In the genomic region with DNA sequence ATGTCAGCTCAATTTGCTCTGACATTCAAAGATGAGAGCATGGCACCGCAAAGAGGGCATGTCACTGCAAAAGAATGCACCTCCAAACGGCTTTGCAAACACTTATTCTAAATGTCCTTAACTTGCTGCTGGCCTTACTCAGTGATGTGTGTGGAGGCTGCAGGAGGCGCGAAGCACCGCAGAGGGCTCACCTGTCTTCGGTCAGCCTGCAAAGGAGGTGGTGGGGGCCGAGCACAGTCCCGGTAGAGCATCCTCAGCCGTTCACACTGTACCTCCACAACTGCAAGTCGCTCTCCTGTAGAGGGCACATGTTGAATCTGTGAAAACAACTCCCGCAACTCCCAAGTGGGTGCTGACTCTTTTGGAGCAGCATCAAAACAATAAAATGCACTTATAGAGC, we compare ENCODE assay signal across 28 cellular contexts.
DNase-seq lines count a peak whose midpoint lies in the region; ATAC-seq, FAIRE-seq and TF ChIP-seq lines count a peak whose summit lies in the region.
"Had no signal": no experiment of that assay in that cellular context is flagged by ENCODE, and none has a peak within 500 bp of the region (broad histone marks: within the 10 kb centered on the region; RNA-seq: fewer than 3 reads in every experiment).

No MANE protein-coding gene starts in this region.

- peaks cover 44% of the 10 kb centered on the region for H3K36me3 Mint-ChIP-seq in activated T-helper 17 cell treated with anti-CD3 and anti-CD28 coated beads, Interleukin-2, amount 50 U/mL, for 72 hours (ENCODE audit: low read depth)

- no peak for TF ChIP-seq CTCF in A549 (IDR thresholded peaks at IDR 0.05)

- H2AFZ ChIP-seq in GM23248 = no peak overlapping the region
- H2AFZ ChIP-seq: hepatocyte had no signal

- no peak for TF ChIP-seq EP300 in A549 (IDR thresholded peaks at IDR 0.05)

- H3K9me2 ChIP-seq in GM23248 (ENCODE audit: insufficient read depth) = no peaks in the 10 kb centered on the region

- H3K4me3 Mint-ChIP-seq in activated T-helper 17 cell treated with anti-CD3 and anti-CD28 coated beads, Interleukin-2, amount 50 U/mL, for 72 hours = no peak overlapping the region
- H3K4me3 Mint-ChIP-seq: natural killer cell treated with Interleukin-12 subunit alpha and Interleukin-12 subunit beta and Interleukin-15 and Interleukin-18, amount 100 ng/mL, for 72 hours; T-helper 17 cell had no signal

- WGBS in A549 (ENCODE audit: missing lambda C conversion rate) = 83% methylated on average over 11 of the region's 11 CpGs
- WGBS in GM23248 (ENCODE audit: low coverage in 1 of 2, low lambda C conversion rate in 2 of 2, missing lambda C conversion rate in 2 of 2), 2 experiments = 75 to 80% methylated on average over 11 of the region's 11 CpGs

- no peak for FAIRE-seq in A549 (lab: Jason Lieb, UNC)
- FAIRE-seq: frontal cortex, HTR-8/SVneo, K562 had no signal

- H3K27ac ChIP-seq in A549 = no peak overlapping the region
- H3K27ac ChIP-seq in GM23248 = no peak overlapping the region
- H3K27ac ChIP-seq: BLaER1, colonic mucosa, hepatocyte, left ventricle myocardium inferior, testis had no signal

- H3K9me3 ChIP-seq in A549 = no peaks in the 10 kb centered on the region
- no peaks in the 10 kb centered on the region for H3K9me3 ChIP-seq in GM23248 (ENCODE audit: low read depth)
- no peaks in the 10 kb centered on the region for H3K9me3 ChIP-seq in MG63
- H3K9me3 ChIP-seq: BLaER1, colonic mucosa, left ventricle myocardium inferior, testis had no signal

- H3K27me3 ChIP-seq in GM23248 (replicated peaks; ENCODE audit: insufficient read depth) = no peaks in the 10 kb centered on the region
- no peaks in the 10 kb centered on the region for H3K27me3 ChIP-seq in MG63
- H3K27me3 ChIP-seq: BLaER1, colonic mucosa, hepatocyte, testis had no signal

- H3K27me3 Mint-ChIP-seq in activated T-helper 17 cell treated with anti-CD3 and anti-CD28 coated beads, Interleukin-2, amount 50 U/mL, for 72 hours = no peaks in the 10 kb centered on the region
- H3K27me3 Mint-ChIP-seq: natural killer cell treated with Interleukin-12 subunit alpha and Interleukin-12 subunit beta and Interleukin-15 and Interleukin-18, amount 100 ng/mL, for 72 hours; T-helper 17 cell had no signal

- H3K27ac Mint-ChIP-seq in activated T-helper 17 cell treated with anti-CD3 and anti-CD28 coated beads, Interleukin-2, amount 50 U/mL, for 72 hours = peak overlapping the region; percentile 27
- H3K27ac Mint-ChIP-seq: natural killer cell treated with Interleukin-12 subunit alpha and Interleukin-12 subunit beta and Interleukin-15 and Interleukin-18, amount 100 ng/mL, for 72 hours; T-helper 17 cell had no signal

- CTCF ChIA-PET in A549 (lab: Yijun Ruan, JAX) = interaction anchor here (0.6 to 1.3 kb wide), 2 partner anchors 15 to 469 kb away, joined by 3 read pairs; no protein-coding TSS in a partner anchor

- H3K4me3 ChIP-seq in A549 = no peak overlapping the region
- H3K4me3 ChIP-seq in GM23248 = no peak overlapping the region
- H3K4me3 ChIP-seq in MG63 = no peak overlapping the region
- H3K4me3 ChIP-seq: BLaER1, colonic mucosa, hepatocyte, K562, left ventricle myocardium inferior, testis had no signal

- no peaks in the 10 kb centered on the region for H3K79me2 ChIP-seq in GM23248 (ENCODE audit: insufficient read depth)
- H3K79me2 ChIP-seq: hepatocyte had no signal

- H3K4me2 ChIP-seq in A549 = no peak overlapping the region
- no peak overlapping the region for H3K4me2 ChIP-seq in GM23248 (ENCODE audit: unreplicated experiment)
- H3K4me2 ChIP-seq: BLaER1, hepatocyte had no signal

- H4K20me1 ChIP-seq in GM23248 (ENCODE audit: insufficient read depth) = no peaks in the 10 kb centered on the region
- H4K20me1 ChIP-seq: BLaER1 had no signal

- TF ChIP-seq POLR2A in A549 (IDR thresholded peaks at IDR 0.05; ENCODE audit: low read length) = no peak

- H3K4me1 ChIP-seq in A549 = no peaks in the 10 kb centered on the region
- H3K4me1 ChIP-seq in GM23248 (ENCODE audit: insufficient read depth) = peaks cover 12% of the 10 kb centered on the region
- H3K4me1 ChIP-seq: BLaER1, colonic mucosa, left ventricle myocardium inferior, testis had no signal

- no peak overlapping the region for H3K9ac ChIP-seq in GM23248
- H3K9ac ChIP-seq: BLaER1 had no signal

- POLR2A ChIA-PET in A549 (lab: Yijun Ruan, JAX) = no interaction called here

- peak; percentile 44 to 54; a peak in 2 of 6 replicates for ATAC-seq in A549
- no peak for ATAC-seq in activated T-helper 17 cell treated with anti-CD3 and anti-CD28 coated beads, Interleukin-2, amount 50 U/mL, for 72 hours (replicated peaks)
- ATAC-seq in HG02884 (IDR thresholded peaks at IDR 0.05; ENCODE audit: unreplicated experiment) = no peak
- ATAC-seq: esophagus mucosa; K562; natural killer cell treated with Interleukin-12 subunit alpha and Interleukin-12 subunit beta and Interleukin-15 and Interleukin-18, amount 100 ng/mL, for 72 hours; stimulated activated naive CD8-positive, alpha-beta T cell treated with anti-CD3 and anti-CD28 coated beads, Interleukin-15, Interleukin-2, amounts not matched to agents 100 U/mL and 50 U/mL, for 24 hours; T-helper 17 cell had no signal

- in situ Hi-C loops in GM23248 (cut with MboI) = loop anchor here (10.0 kb wide), 1 partner anchor 166 kb away; the partner anchor contains the start of gene HECTD4

- DNase-seq in A549 (ENCODE audit: low read depth in 1 of 2, low spot score in 1 of 2) = no peak
- DNase-seq in GM23248 = peak; percentile 30
- DNase-seq in islet precursor cell = peak; percentile 47
- DNase-seq in MG63 = no peak
- DNase-seq in GDM1 (lab: John Stamatoyannopoulos, UW) = no peak
- DNase-seq in SKM-1 treated with dmso at 0.1 percent for 144 hours (lab: John Stamatoyannopoulos, UW; ENCODE audit: unreplicated experiment) = no peak
- DNase-seq: activated CD4-positive, alpha-beta T cell treated with anti-CD3 and anti-CD28 coated beads for 4 hours; activated CD8-positive, alpha-beta memory T cell treated with anti-CD3 and anti-CD28 coated beads for 24 hours; activated gamma-delta T cell treated with Interleukin-2 at 50 U/mL for 16 hours; colonic mucosa; left ventricle myocardium inferior; midbrain; NCI-H1105 treated with DMSO at 0.1 percent for 48 hours; NCI-H2029 treated with DMSO at 0.1 percent for 48 hours; NCI-H774; RPMI8226; stimulated activated naive CD8-positive, alpha-beta T cell treated with anti-CD3 and anti-CD28 coated beads, Interleukin-15, Interleukin-2, amounts not matched to agents 100 U/mL and 50 U/mL, for 24 hours; T-helper 17 cell; testis had no signal

- no peak for TF ChIP-seq RAD21 in A549 (conservative IDR thresholded peaks at IDR 0.05 in 1 of 2, IDR thresholded peaks at IDR 0.05 in 1 of 2)

- H3K36me3 ChIP-seq in GM23248 (ENCODE audit: low read depth) (0 out of 2 replicates have a peak, but pooled peaks cover 5% of the 10 kb centered on the region), MG63 (peaks cover 4% of the 10 kb centered on the region)

- no peaks in the 10 kb centered on the region for H3K4me1 Mint-ChIP-seq in activated T-helper 17 cell treated with anti-CD3 and anti-CD28 coated beads, Interleukin-2, amount 50 U/mL, for 72 hours

- no peaks in the 10 kb centered on the region for H3K9me3 Mint-ChIP-seq in activated T-helper 17 cell treated with anti-CD3 and anti-CD28 coated beads, Interleukin-2, amount 50 U/mL, for 72 hours
- H3K9me3 Mint-ChIP-seq: natural killer cell treated with Interleukin-12 subunit alpha and Interleukin-12 subunit beta and Interleukin-15 and Interleukin-18, amount 100 ng/mL, for 72 hours had no signal

- H3F3A ChIP-seq in GM23248 (ENCODE audit: insufficient read depth) = 0 out of 2 replicates have a peak, but pooled peaks cover 6% of the 10 kb centered on the region

TF ChIP-seq in A549, 52 proteins besides CTCF, POLR2A, EP300 and RAD21:
- no peak for TF ChIP-seq HMGXB4 (CRISPR knock-in tag; IDR thresholded peaks at IDR 0.05; ENCODE audit: borderline replicate concordance)
- no peak for TF ChIP-seq BHLHE40 (IDR thresholded peaks at IDR 0.05; ENCODE audit: low read depth, low read length)
- TF ChIP-seq ZC3H11A (IDR thresholded peaks at IDR 0.05) = no peak
- TF ChIP-seq CHD2 (IDR thresholded peaks at IDR 0.05; ENCODE audit: low read length, partially characterized antibody) = no peak
- no peak for TF ChIP-seq PHF8 (IDR thresholded peaks at IDR 0.05; ENCODE audit: borderline replicate concordance, low read depth)
- no peak for TF ChIP-seq ZNF302 (CRISPR knock-in tag; IDR thresholded peaks at IDR 0.05)
- TF ChIP-seq JUNB (IDR thresholded peaks at IDR 0.05) = no peak
- TF ChIP-seq KDM1A (IDR thresholded peaks at IDR 0.05; ENCODE audit: low read depth) = no peak
TF ChIP-seq in A549: peak in this region for 0.

Comparison
In these comparisons a context has a peak if more than half of its experiments do, and no peak if none do; other contexts are left out.
1. ATAC-seq: peak in A549 (2 of 2); none in activated T-helper 17 cell treated with anti-CD3 and anti-CD28 coated beads, Interleukin-2, amount 50 U/mL, for 72 hours (single experiment) and HG02884 (single experiment).
2. DNase-seq: peak in GM23248 (single experiment) and islet precursor cell (single experiment); none in A549 (0 of 2), MG63 (single experiment), GDM1 (single experiment) and SKM-1 treated with dmso at 0.1 percent for 144 hours (single experiment).